Comparison of ENCODE assay signal across 9 cellular contexts in the genomic region with DNA sequence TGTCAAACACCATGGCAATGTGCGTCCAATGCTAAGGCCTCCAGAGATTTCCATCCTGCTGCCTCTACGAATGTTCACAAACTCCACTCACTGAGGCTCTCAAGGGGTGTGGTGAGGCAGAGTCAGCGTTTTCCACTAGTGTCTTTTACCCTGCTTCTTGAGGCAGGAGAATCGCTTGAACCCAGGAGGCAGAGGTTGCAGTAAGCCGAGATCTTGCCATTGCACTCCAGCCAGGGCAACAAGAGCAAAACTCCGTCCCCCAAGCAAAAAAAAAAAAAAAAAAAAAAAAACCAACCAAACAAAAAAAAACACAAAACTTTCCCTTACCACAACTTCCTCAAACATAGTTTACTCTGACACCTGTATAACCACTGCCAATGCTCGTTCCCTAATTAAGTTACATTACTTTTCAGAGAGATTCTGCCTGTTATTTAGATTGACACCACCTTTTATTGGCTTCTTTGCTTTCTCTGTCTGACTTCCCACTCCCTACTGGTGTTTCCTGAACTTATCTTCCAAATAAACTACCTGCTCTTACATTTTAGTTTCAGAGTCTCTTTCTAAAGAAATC.
A peak's percentile ranks its signal among the peaks of the same experiment; 100 is the strongest.
DNase-seq lines count a peak whose midpoint lies in the region; ATAC-seq and TF ChIP-seq lines count a peak whose summit lies in the region.
"Had no signal": no experiment of that assay in that cellular context is flagged by ENCODE, and none has a peak within 500 bp of the region (broad histone marks: within the 10 kb centered on the region; RNA-seq: fewer than 3 reads in every experiment).

No MANE protein-coding gene starts in this region.

- H3K27ac Mint-ChIP-seq in CD8-positive, alpha-beta memory T cell, result peak overlapping the region; percentile 21 to 89 (median 80)
- H3K27ac Mint-ChIP-seq in activated naive CD4-positive, alpha-beta T cell treated with anti-CD3 and anti-CD28 coated beads, Interleukin-2, amount 50 U/mL, for 72 hours, result peak overlapping the region; percentile 97

- H3K27ac ChIP-seq in CD8-positive, alpha-beta memory T cell (ENCODE audit: low read depth, low read length), result no peak overlapping the region
- no peak overlapping the region for H3K27ac ChIP-seq in left lung

- POLR2A ChIA-PET in CD8-positive, alpha-beta memory T cell (lab: Charles Lee), result interaction anchor here (0.6 kb wide), 1 partner anchor 315 kb away, joined by 3 read pairs; no protein-coding TSS in a partner anchor

- intact Hi-C loops in left lung (cut with DNase I), result no loop called here

- CTCF ChIA-PET in CD8-positive, alpha-beta memory T cell (lab: Charles Lee), result interaction anchor here (1.8 to 2.0 kb wide), 2 partner anchors 25 kb away, joined by 6 to 9 read pairs; no protein-coding TSS in a partner anchor

- H3K9me3 Mint-ChIP-seq in CD8-positive, alpha-beta memory T cell, result no peaks in the 10 kb centered on the region
- H3K9me3 Mint-ChIP-seq in activated naive CD4-positive, alpha-beta T cell treated with anti-CD3 and anti-CD28 coated beads, Interleukin-2, amount 50 U/mL, for 72 hours, result no peaks in the 10 kb centered on the region

- H3K27me3 Mint-ChIP-seq in CD8-positive, alpha-beta memory T cell, result no peaks in the 10 kb centered on the region

- H3K4me3 Mint-ChIP-seq in CD8-positive, alpha-beta memory T cell, result peak overlapping the region; percentile 9 to 78 (median 61)

- TF ChIP-seq CTCF in left lung (IDR thresholded peaks at IDR 0.05), result no peak

- no peaks in the 10 kb centered on the region for H3K27me3 ChIP-seq in CD8-positive, alpha-beta memory T cell (ENCODE audit: insufficient read depth, low read length, poor library complexity, severe bottlenecking)
- H3K27me3 ChIP-seq in left lung, result no peaks in the 10 kb centered on the region
- no peaks in the 10 kb centered on the region for H3K27me3 ChIP-seq in MG63

- H3K36me3 ChIP-seq in CD8-positive, alpha-beta memory T cell (ENCODE audit: insufficient read depth, low read length), result peaks cover 8% of the 10 kb centered on the region
- H3K36me3 ChIP-seq in left lung, result peaks cover 0 to 54% of the 10 kb centered on the region in 2 donors
- no peaks in the 10 kb centered on the region for H3K36me3 ChIP-seq in MG63

- H3K9me3 ChIP-seq in CD8-positive, alpha-beta memory T cell (ENCODE audit: low read length), result no peaks in the 10 kb centered on the region
- H3K9me3 ChIP-seq in left lung, result no peaks in the 10 kb centered on the region
- H3K9me3 ChIP-seq in MG63, result no peaks in the 10 kb centered on the region

- peaks cover 32 to 37% (median 34%) of the 10 kb centered on the region in 3 donors for H3K4me1 Mint-ChIP-seq in CD8-positive, alpha-beta memory T cell

- peaks cover 21 to 70% (median 21%) of the 10 kb centered on the region in 3 donors for H3K36me3 Mint-ChIP-seq in CD8-positive, alpha-beta memory T cell
- H3K36me3 Mint-ChIP-seq in activated naive CD4-positive, alpha-beta T cell treated with anti-CD3 and anti-CD28 coated beads, Interleukin-2, amount 50 U/mL, for 72 hours, result peaks cover 21 to 44% of the 10 kb centered on the region in 2 donors

- H3K4me1 ChIP-seq in CD8-positive, alpha-beta memory T cell (ENCODE audit: insufficient read depth, low read length), result peaks cover 19% of the 10 kb centered on the region
- H3K4me1 ChIP-seq in left lung, result peaks cover 0 to 9% of the 10 kb centered on the region in 2 donors

- peak in 1 of 5 donors; percentile 30 for DNase-seq in CD8-positive, alpha-beta memory T cell
- no peak for DNase-seq in activated naive CD4-positive, alpha-beta T cell treated with anti-CD3 and anti-CD28 coated beads, Interleukin-2, amount 50 U/mL, for 72 hours (ENCODE audit: low spot score in 2 of 2)
- no peak for DNase-seq in left lung
- DNase-seq in MG63, result no peak
- DNase-seq in NCI-H2081 treated with DMSO at 0.1 percent for 48 hours (lab: John Stamatoyannopoulos, UW), result no peak
- DNase-seq: NCI-H2171 had no signal

- peak; percentile 50 for ATAC-seq in GM18909 (IDR thresholded peaks at IDR 0.05; ENCODE audit: poor library complexity, unreplicated experiment)
- ATAC-seq in HG03432 (IDR thresholded peaks at IDR 0.05; ENCODE audit: unreplicated experiment), result peak; percentile 42
- peak in 1 of 2 donors; percentile 29 for ATAC-seq in activated naive CD4-positive, alpha-beta T cell treated with anti-CD3 and anti-CD28 coated beads, Interleukin-2, amount 50 U/mL, for 72 hours
- ATAC-seq in left lung, result no peak
- ATAC-seq in HG03342 (IDR thresholded peaks at IDR 0.05; ENCODE audit: unreplicated experiment), result no peak

- H3K4me3 ChIP-seq in CD8-positive, alpha-beta memory T cell (ENCODE audit: low read length), result no peak overlapping the region
- H3K4me3 ChIP-seq in left lung (no peak overlapping the region), MG63 (no peak overlapping the region)

Comparison
In these comparisons a context has a peak if more than half of its experiments do, and no peak if none do; other contexts are left out.
1. ATAC-seq: peak in GM18909 (single experiment) and HG03432 (single experiment); none in left lung (single experiment) and HG03342 (single experiment).